In genomic region chr10:71978476-71978875, GRCh38 we compare ENCODE assay signal across 1 cellular context.
TF ChIP-seq lines count a peak whose summit lies in the region.

No MANE protein-coding gene starts in this region.

TF ChIP-seq in GM23338, 12 proteins besides CTCF, POLR2A, EP300 and RAD21 (continued from another document):
- TF ChIP-seq, protein P1, sequence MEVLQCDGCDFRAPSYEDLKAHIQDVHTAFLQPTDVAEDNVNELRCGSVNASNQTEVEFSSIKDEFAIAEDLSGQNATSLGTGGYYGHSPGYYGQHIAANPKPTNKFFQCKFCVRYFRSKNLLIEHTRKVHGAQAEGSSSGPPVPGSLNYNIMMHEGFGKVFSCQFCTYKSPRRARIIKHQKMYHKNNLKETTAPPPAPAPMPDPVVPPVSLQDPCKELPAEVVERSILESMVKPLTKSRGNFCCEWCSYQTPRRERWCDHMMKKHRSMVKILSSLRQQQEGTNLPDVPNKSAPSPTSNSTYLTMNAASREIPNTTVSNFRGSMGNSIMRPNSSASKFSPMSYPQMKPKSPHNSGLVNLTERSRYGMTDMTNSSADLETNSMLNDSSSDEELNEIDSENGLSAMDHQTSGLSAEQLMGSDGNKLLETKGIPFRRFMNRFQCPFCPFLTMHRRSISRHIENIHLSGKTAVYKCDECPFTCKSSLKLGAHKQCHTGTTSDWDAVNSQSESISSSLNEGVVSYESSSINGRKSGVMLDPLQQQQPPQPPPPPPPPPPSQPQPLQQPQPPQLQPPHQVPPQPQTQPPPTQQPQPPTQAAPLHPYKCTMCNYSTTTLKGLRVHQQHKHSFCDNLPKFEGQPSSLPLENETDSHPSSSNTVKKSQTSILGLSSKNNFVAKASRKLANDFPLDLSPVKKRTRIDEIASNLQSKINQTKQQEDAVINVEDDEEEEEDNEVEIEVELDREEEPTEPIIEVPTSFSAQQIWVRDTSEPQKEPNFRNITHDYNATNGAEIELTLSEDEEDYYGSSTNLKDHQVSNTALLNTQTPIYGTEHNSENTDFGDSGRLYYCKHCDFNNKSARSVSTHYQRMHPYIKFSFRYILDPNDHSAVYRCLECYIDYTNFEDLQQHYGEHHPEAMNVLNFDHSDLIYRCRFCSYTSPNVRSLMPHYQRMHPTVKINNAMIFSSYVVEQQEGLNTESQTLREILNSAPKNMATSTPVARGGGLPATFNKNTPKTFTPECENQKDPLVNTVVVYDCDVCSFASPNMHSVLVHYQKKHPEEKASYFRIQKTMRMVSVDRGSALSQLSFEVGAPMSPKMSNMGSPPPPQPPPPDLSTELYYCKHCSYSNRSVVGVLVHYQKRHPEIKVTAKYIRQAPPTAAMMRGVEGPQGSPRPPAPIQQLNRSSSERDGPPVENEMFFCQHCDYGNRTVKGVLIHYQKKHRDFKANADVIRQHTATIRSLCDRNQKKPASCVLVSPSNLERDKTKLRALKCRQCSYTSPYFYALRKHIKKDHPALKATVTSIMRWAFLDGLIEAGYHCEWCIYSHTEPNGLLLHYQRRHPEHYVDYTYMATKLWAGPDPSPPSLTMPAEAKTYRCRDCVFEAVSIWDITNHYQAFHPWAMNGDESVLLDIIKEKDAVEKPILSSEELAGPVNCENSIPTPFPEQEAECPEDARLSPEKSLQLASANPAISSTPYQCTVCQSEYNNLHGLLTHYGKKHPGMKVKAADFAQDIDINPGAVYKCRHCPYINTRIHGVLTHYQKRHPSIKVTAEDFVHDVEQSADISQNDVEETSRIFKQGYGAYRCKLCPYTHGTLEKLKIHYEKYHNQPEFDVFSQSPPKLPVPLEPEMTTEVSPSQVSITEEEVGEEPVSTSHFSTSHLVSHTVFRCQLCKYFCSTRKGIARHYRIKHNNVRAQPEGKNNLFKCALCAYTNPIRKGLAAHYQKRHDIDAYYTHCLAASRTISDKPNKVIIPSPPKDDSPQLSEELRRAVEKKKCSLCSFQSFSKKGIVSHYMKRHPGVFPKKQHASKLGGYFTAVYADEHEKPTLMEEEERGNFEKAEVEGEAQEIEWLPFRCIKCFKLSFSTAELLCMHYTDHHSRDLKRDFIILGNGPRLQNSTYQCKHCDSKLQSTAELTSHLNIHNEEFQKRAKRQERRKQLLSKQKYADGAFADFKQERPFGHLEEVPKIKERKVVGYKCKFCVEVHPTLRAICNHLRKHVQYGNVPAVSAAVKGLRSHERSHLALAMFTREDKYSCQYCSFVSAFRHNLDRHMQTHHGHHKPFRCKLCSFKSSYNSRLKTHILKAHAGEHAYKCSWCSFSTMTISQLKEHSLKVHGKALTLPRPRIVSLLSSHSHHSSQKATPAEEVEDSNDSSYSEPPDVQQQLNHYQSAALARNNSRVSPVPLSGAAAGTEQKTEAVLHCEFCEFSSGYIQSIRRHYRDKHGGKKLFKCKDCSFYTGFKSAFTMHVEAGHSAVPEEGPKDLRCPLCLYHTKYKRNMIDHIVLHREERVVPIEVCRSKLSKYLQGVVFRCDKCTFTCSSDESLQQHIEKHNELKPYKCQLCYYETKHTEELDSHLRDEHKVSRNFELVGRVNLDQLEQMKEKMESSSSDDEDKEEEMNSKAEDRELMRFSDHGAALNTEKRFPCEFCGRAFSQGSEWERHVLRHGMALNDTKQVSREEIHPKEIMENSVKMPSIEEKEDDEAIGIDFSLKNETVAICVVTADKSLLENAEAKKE (CRISPR knock-in tag; IDR thresholded peaks at IDR 0.05) = no peak
- TF ChIP-seq ZNF331 (CRISPR knock-in tag; IDR thresholded peaks at IDR 0.05; ENCODE audit: low read depth) = no peak
